In the genomic region with DNA sequence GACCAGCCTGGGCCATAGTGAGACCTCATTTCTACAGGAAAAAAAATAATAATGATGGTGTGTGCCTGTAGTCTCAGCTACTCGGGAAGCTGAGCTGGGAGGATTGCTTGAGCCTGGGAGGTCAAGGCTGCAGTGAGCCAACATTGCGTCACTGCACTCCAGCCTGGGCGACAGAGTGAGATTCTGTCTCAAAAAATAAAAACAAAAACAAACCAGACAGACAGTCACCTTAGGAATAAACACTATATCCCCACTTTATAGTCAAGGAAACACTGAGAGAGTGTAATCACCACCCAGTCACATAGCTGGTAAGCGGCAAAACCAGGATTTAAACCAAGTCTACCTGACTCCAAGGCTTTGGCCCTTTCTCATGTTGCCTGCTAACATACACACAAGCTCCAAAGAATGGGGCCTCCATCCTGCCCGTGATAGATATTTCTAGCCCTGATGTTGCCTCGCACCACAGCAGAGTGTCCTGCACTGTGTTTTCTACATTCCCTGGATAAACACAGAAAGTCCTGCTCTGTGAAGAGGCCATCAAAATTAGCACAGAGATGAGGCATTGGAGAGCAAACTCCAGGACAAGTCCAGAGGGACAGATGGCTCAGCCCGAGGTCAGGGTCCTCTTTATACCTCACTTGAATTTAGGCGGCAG, we compare ENCODE assay signal across 1 cellular context.
TF ChIP-seq lines count a peak whose summit lies in the region.

No MANE protein-coding gene starts in this region.

TF ChIP-seq in HepG2, 621 proteins besides CTCF, POLR2A, EP300 and RAD21 (continued from another document and continues in another):
- TF ChIP-seq, protein P1, sequence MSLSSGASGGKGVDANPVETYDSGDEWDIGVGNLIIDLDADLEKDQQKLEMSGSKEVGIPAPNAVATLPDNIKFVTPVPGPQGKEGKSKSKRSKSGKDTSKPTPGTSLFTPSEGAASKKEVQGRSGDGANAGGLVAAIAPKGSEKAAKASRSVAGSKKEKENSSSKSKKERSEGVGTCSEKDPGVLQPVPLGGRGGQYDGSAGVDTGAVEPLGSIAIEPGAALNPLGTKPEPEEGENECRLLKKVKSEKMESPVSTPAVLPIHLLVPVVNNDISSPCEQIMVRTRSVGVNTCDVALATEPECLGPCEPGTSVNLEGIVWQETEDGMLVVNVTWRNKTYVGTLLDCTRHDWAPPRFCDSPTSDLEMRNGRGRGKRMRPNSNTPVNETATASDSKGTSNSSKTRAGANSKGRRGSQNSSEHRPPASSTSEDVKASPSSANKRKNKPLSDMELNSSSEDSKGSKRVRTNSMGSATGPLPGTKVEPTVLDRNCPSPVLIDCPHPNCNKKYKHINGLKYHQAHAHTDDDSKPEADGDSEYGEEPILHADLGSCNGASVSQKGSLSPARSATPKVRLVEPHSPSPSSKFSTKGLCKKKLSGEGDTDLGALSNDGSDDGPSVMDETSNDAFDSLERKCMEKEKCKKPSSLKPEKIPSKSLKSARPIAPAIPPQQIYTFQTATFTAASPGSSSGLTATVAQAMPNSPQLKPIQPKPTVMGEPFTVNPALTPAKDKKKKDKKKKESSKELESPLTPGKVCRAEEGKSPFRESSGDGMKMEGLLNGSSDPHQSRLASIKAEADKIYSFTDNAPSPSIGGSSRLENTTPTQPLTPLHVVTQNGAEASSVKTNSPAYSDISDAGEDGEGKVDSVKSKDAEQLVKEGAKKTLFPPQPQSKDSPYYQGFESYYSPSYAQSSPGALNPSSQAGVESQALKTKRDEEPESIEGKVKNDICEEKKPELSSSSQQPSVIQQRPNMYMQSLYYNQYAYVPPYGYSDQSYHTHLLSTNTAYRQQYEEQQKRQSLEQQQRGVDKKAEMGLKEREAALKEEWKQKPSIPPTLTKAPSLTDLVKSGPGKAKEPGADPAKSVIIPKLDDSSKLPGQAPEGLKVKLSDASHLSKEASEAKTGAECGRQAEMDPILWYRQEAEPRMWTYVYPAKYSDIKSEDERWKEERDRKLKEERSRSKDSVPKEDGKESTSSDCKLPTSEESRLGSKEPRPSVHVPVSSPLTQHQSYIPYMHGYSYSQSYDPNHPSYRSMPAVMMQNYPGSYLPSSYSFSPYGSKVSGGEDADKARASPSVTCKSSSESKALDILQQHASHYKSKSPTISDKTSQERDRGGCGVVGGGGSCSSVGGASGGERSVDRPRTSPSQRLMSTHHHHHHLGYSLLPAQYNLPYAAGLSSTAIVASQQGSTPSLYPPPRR (CRISPR knock-in tag; IDR thresholded peaks at IDR 0.05; ENCODE audit: borderline replicate concordance): 0 out of 2 replicates have a peak, but pooled peaks have one; percentile 31
- TF ChIP-seq ZNF878 (CRISPR knock-in tag; IDR thresholded peaks at IDR 0.05) (peak; percentile 64; the same call in 1 of the 2 replicates), ZNF121 (CRISPR knock-in tag; IDR thresholded peaks at IDR 0.05) (peak; percentile 27; the same call in 1 of the 2 replicates), RXRB (CRISPR knock-in tag; IDR thresholded peaks at IDR 0.05; ENCODE audit: borderline replicate concordance) (peak; percentile 76), ZFP62 (CRISPR knock-in tag; IDR thresholded peaks at IDR 0.05) (no peak), NFE2L1 (CRISPR knock-in tag; IDR thresholded peaks at IDR 0.05; ENCODE audit: borderline replicate concordance) (no peak), BCL6 (CRISPR knock-in tag; IDR thresholded peaks at IDR 0.05) (peak; percentile 73), CREM (IDR thresholded peaks at IDR 0.05) (0 out of 2 replicates have a peak, but pooled peaks have one; percentile 41), CREM (CRISPR knock-in tag; IDR thresholded peaks at IDR 0.05) (no peak), KLF16 (CRISPR knock-in tag; IDR thresholded peaks at IDR 0.05) (0 out of 4 replicates have a peak, but pooled peaks of 1 of the 2 experiments have one; percentile 13), ZSCAN30 (CRISPR knock-in tag; IDR thresholded peaks at IDR 0.05) (no peak), ZNF619 (CRISPR knock-in tag; IDR thresholded peaks at IDR 0.05) (no peak), KAT8 (CRISPR knock-in tag; IDR thresholded peaks at IDR 0.05) (peak; percentile 47; the same call in 1 of the 2 replicates), MZF1 (CRISPR knock-in tag; IDR thresholded peaks at IDR 0.05; ENCODE audit: borderline replicate concordance) (no peak), HNF4G (IDR thresholded peaks at IDR 0.05; ENCODE audit: borderline replicate concordance, low read depth, low read length) (no peak), HNF4G (CRISPR knock-in tag; IDR thresholded peaks at IDR 0.05; ENCODE audit: borderline replicate concordance, low read depth) (no peak), ZFY (CRISPR knock-in tag; IDR thresholded peaks at IDR 0.05) (no peak), CEBPB (IDR thresholded peaks at IDR 0.05; ENCODE audit: borderline replicate concordance, low read depth, low read length) (peak; percentile 91), ZNF788 (CRISPR knock-in tag; IDR thresholded peaks at IDR 0.05; ENCODE audit: borderline replicate concordance) (peak; percentile 43; the same call in 1 of the 2 replicates), MIER2 (CRISPR knock-in tag; IDR thresholded peaks at IDR 0.05) (no peak), BORCS8-MEF2B (CRISPR knock-in tag; IDR thresholded peaks at IDR 0.05) (no peak), ZNF672 (CRISPR knock-in tag; IDR thresholded peaks at IDR 0.05) (no peak), FOSL2 (CRISPR knock-in tag; IDR thresholded peaks at IDR 0.05) (peak; percentile 75), ZNF766 (CRISPR knock-in tag; IDR thresholded peaks at IDR 0.05; ENCODE audit: borderline replicate concordance) (no peak), KLF15 (CRISPR knock-in tag; IDR thresholded peaks at IDR 0.05; ENCODE audit: borderline replicate concordance) (no peak), DR1 (CRISPR knock-in tag; IDR thresholded peaks at IDR 0.05) (no peak), IKZF1 (IDR thresholded peaks at IDR 0.05) (no peak), PHF21A (CRISPR knock-in tag; IDR thresholded peaks at IDR 0.05) (peak; percentile 41; the same call in 1 of the 2 replicates), ZNF510 (CRISPR knock-in tag; IDR thresholded peaks at IDR 0.05; ENCODE audit: low read depth) (no peak), ZNF615 (CRISPR knock-in tag; IDR thresholded peaks at IDR 0.05; ENCODE audit: borderline replicate concordance) (no peak), ZNF362 (CRISPR knock-in tag; IDR thresholded peaks at IDR 0.05; ENCODE audit: borderline replicate concordance) (peak; percentile 51; the same call in 1 of the 2 replicates), EHMT2 (IDR thresholded peaks at IDR 0.05; ENCODE audit: borderline replicate concordance, low read depth, low read length) (no peak), IKZF4 (CRISPR knock-in tag; IDR thresholded peaks at IDR 0.05; ENCODE audit: borderline replicate concordance, low read depth, not compliant biosample characterization) (no peak), PAWR (CRISPR knock-in tag; IDR thresholded peaks at IDR 0.05; ENCODE audit: borderline replicate concordance) (no peak), ZNF761 (CRISPR knock-in tag; conservative IDR thresholded peaks at IDR 0.05) (no peak), PATZ1 (CRISPR knock-in tag; IDR thresholded peaks at IDR 0.05) (0 out of 2 replicates have a peak, but pooled peaks have one; percentile 12), ZBTB1 (CRISPR knock-in tag; IDR thresholded peaks at IDR 0.05; ENCODE audit: borderline replicate concordance) (no peak), CC2D1A (CRISPR knock-in tag; IDR thresholded peaks at IDR 0.05) (no peak)
- TF ChIP-seq, protein P2, sequence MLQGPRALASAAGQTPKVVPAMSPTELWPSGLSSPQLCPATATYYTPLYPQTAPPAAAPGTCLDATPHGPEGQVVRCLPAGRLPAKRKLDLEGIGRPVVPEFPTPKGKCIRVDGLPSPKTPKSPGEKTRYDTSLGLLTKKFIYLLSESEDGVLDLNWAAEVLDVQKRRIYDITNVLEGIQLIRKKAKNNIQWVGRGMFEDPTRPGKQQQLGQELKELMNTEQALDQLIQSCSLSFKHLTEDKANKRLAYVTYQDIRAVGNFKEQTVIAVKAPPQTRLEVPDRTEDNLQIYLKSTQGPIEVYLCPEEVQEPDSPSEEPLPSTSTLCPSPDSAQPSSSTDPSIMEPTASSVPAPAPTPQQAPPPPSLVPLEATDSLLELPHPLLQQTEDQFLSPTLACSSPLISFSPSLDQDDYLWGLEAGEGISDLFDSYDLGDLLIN (CRISPR knock-in tag; IDR thresholded peaks at IDR 0.05; ENCODE audit: borderline replicate concordance): no peak
- TF ChIP-seq, protein P3, sequence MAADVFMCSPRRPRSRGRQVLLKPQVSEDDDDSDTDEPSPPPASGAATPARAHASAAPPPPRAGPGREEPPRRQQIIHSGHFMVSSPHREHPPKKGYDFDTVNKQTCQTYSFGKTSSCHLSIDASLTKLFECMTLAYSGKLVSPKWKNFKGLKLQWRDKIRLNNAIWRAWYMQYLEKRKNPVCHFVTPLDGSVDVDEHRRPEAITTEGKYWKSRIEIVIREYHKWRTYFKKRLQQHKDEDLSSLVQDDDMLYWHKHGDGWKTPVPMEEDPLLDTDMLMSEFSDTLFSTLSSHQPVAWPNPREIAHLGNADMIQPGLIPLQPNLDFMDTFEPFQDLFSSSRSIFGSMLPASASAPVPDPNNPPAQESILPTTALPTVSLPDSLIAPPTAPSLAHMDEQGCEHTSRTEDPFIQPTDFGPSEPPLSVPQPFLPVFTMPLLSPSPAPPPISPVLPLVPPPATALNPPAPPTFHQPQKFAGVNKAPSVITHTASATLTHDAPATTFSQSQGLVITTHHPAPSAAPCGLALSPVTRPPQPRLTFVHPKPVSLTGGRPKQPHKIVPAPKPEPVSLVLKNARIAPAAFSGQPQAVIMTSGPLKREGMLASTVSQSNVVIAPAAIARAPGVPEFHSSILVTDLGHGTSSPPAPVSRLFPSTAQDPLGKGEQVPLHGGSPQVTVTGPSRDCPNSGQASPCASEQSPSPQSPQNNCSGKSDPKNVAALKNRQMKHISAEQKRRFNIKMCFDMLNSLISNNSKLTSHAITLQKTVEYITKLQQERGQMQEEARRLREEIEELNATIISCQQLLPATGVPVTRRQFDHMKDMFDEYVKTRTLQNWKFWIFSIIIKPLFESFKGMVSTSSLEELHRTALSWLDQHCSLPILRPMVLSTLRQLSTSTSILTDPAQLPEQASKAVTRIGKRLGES (CRISPR knock-in tag; IDR thresholded peaks at IDR 0.05; ENCODE audit: borderline replicate concordance): no peak
- TF ChIP-seq, protein P4, sequence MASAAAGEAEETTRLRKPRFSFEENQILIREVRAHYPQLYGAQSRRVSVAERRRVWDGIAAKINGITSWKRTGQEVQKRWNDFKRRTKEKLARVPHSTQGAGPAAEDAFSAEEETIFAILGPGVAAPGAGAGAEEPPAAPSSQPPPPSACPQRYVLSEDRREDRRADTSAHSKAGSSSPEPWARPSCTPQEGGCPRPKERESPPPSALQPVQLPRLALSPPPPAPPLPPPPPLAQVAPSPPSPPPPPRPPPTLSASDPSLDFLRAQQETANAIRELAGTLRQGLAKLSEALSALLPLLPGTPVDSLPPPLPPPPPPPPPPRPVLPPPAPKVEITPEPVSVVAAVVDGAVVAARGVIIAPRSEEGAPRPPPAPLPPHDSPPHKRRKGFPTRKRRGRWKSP (CRISPR knock-in tag; IDR thresholded peaks at IDR 0.05): peak; percentile 67; the same call in 1 of the 2 replicates
- TF ChIP-seq, protein P5, sequence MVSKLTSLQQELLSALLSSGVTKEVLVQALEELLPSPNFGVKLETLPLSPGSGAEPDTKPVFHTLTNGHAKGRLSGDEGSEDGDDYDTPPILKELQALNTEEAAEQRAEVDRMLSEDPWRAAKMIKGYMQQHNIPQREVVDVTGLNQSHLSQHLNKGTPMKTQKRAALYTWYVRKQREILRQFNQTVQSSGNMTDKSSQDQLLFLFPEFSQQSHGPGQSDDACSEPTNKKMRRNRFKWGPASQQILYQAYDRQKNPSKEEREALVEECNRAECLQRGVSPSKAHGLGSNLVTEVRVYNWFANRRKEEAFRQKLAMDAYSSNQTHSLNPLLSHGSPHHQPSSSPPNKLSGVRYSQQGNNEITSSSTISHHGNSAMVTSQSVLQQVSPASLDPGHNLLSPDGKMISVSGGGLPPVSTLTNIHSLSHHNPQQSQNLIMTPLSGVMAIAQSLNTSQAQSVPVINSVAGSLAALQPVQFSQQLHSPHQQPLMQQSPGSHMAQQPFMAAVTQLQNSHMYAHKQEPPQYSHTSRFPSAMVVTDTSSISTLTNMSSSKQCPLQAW (CRISPR knock-in tag; IDR thresholded peaks at IDR 0.05): 0 out of 2 replicates have a peak, but pooled peaks have one; percentile 52
